ENCODE assay signal across 34 cellular contexts in the genomic region with DNA sequence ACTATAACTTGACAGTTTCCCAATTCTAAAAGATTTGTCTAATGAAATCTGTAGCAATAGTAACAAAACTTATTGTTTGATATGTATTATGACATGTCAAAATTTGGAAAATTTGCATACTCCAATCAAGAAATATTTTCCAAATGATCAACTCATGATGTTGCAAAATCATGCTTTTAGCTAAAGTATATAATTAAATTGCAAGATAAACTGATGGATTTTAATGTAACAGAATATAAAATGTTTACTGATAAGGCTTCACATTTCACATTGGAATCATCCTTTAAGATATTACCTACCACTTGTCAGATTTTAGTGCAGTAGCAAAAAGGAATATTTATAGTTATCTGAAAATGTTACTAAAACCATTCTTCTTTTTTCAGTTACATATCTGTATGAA.
"Had no signal": no experiment of that assay in that cellular context is flagged by ENCODE, and none has a peak within 500 bp of the region (broad histone marks: within the 10 kb centered on the region; RNA-seq: fewer than 3 reads in every experiment).

No MANE protein-coding gene starts in this region.

- H3K4me3 ChIP-seq: MG63 had no signal

- H3K27me3 ChIP-seq: MG63 had no signal

- H3K36me3 ChIP-seq: MG63 had no signal

- DNase-seq: Karpas-422, Kasumi-1, KBM-7, KG1, MG63, MM.1S, MV-4-11, NCI-H1048, NCI-H1092, NCI-H1092 treated with DMSO at 0.1 percent for 48 hours, NCI-H1105, NCI-H1105 treated with DMSO at 0.1 percent for 48 hours, NCI-H1417, NCI-H1417 treated with DMSO at 0.1 percent for 48 hours, NCI-H1436, NCI-H1436 treated with DMSO at 0.1 percent for 48 hours, NCI-H146, NCI-H1694 treated with DMSO at 0.1 percent for 48 hours, NCI-H187, NCI-H187 treated with DMSO at 0.1 percent for 48 hours, NCI-H1930, NCI-H2029, NCI-H2029 treated with DMSO at 0.1 percent for 48 hours, NCI-H2081, NCI-H2081 treated with DMSO at 0.1 percent for 48 hours, NCI-H2107, NCI-H2171, NCI-H2171 treated with DMSO at 0.1 percent for 48 hours, NCI-H2227 treated with DMSO at 0.1 percent for 48 hours, NCI-H226, NCI-H345, NCI-H446, NCI-H446 treated with DMSO at 0.1 percent for 48 hours had no signal

- H3K9me3 ChIP-seq: MG63 had no signal

- H3K4me2 ChIP-seq: KMS-11 had no signal

- H3K9ac ChIP-seq: KMS-11 had no signal

- H3K27ac ChIP-seq: KMS-11 had no signal
